ENCODE assay signal across 8 cellular contexts in the genomic region with DNA sequence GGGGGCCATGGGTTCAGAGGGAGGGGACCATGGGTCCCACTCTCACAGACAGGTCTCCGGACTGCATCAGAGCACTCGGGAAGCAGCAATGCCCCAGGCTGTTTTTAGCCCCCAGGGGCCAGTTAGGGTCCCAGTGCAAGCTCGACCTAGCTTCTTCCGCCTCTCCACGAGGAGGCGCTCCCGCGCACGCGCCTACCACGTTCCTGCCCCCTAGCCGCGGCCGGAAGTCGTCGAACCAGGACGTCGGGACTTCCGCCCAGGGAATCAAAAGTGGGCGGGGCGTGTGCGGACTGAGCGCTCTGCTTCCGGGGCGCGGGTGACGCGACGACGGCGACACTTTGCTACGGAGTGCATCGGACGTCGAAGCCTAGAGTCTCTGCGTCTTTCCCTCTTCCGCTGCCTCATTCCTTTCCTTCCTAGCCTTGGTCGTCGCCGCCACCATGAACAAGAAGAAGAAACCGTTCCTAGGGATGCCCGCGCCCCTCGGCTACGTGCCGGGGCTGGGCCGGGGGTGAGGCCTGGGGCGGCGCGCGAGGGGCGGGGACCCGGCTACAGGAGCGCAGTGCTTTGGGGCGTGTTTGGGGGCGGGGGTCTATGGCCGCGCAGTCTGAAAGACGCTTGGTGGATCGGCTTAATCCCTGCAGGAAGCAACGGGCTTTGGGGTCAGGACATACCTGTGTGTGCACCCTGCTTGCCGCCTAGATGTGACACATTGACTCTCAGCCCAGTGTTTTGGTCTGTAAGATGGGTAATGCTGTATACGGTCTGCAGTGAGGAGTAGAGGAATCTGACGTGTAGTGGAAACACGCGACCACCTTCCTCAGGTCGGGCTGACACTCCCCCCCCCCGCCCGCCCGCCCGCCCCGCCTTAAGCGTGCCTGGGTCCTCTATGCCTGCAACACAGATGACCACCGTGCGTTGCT. TPM values are rescaled to one million over a fixed set of nuclear protein-coding genes. Genes with fewer than 3 reads are reported as not detected.
DNase-seq lines count a peak whose midpoint lies in the region; ATAC-seq and TF ChIP-seq lines count a peak whose summit lies in the region.

A gene with protein sequence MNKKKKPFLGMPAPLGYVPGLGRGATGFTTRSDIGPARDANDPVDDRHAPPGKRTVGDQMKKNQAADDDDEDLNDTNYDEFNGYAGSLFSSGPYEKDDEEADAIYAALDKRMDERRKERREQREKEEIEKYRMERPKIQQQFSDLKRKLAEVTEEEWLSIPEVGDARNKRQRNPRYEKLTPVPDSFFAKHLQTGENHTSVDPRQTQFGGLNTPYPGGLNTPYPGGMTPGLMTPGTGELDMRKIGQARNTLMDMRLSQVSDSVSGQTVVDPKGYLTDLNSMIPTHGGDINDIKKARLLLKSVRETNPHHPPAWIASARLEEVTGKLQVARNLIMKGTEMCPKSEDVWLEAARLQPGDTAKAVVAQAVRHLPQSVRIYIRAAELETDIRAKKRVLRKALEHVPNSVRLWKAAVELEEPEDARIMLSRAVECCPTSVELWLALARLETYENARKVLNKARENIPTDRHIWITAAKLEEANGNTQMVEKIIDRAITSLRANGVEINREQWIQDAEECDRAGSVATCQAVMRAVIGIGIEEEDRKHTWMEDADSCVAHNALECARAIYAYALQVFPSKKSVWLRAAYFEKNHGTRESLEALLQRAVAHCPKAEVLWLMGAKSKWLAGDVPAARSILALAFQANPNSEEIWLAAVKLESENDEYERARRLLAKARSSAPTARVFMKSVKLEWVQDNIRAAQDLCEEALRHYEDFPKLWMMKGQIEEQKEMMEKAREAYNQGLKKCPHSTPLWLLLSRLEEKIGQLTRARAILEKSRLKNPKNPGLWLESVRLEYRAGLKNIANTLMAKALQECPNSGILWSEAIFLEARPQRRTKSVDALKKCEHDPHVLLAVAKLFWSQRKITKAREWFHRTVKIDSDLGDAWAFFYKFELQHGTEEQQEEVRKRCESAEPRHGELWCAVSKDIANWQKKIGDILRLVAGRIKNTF (plus strand): TSS at position 327 of the 923 bp plus-strand sequence. CDS start 114 bp downstream, at position 441.

- dilution Hi-C loops in mammary epithelial cell (cut with HindIII; ENCODE audit: low sequenced_read_pairs), result loop anchor here (5.0 kb wide), 1 partner anchor 39 kb away; no protein-coding TSS in a partner anchor

- peaks cover 8% of the 10 kb centered on the region for H3K36me3 ChIP-seq in WERI-Rb-1
- H3K36me3 ChIP-seq in mammary epithelial cell (ENCODE audit: insufficient read depth, low read length), result peaks cover 11% of the 10 kb centered on the region
- H3K36me3 ChIP-seq in smooth muscle cell (ENCODE audit: low read depth), result peaks cover 10% of the 10 kb centered on the region

- H3F3A ChIP-seq in smooth muscle cell (ENCODE audit: low read depth), result no peaks in the 10 kb centered on the region

- H4K20me1 ChIP-seq in mammary epithelial cell (ENCODE audit: insufficient read depth, low read length), result no peaks in the 10 kb centered on the region
- peaks cover 6% of the 10 kb centered on the region for H4K20me1 ChIP-seq in smooth muscle cell (ENCODE audit: low read depth)

- H3K27me3 ChIP-seq in WERI-Rb-1 (ENCODE audit: insufficient read depth, low read depth, severe bottlenecking), result no peaks in the 10 kb centered on the region
- no peaks in the 10 kb centered on the region for H3K27me3 ChIP-seq in mammary epithelial cell (ENCODE audit: insufficient read depth, low read length)
- H3K27me3 ChIP-seq in smooth muscle cell (ENCODE audit: low read depth), result no peaks in the 10 kb centered on the region

- intact Hi-C loops in mammary epithelial cell (cut with micrococcal nuclease), result loop anchor here (1.0 to 2.0 kb wide), 3 partner anchors 58 to 139 kb away; a partner anchor contains a TSS

- TSS peak; percentile 32 for BruUV-seq in mammary epithelial cell (replicated peaks; lab: Mats Ljungman, UMichigan)

- WGBS in mammary epithelial cell (ENCODE audit: low coverage, missing lambda C conversion rate), result 2% methylated on average over 25 of the region's 75 CpGs
- 2% methylated on average over 55 of the region's 75 CpGs for WGBS in smooth muscle cell (ENCODE audit: low lambda C conversion rate)

- CTCF ChIA-PET in mammary epithelial cell (lab: Charles Lee; ENCODE audit: low non-redundant PET), result interaction anchor here (0.5 to 1.2 kb wide), 5 partner anchors 15 to 382 kb away, joined by 3 to 7 read pairs (median 3); no protein-coding TSS in a partner anchor

- peak; percentile 95 for DNase-seq in ACHN
- peak; percentile 95 for DNase-seq in NCI-H2196 treated with DMSO at 0.1 percent for 48 hours (lab: John Stamatoyannopoulos, UW; ENCODE audit: unreplicated experiment)
- DNase-seq in WERI-Rb-1, result peak; percentile 88
- DNase-seq in mammary epithelial cell, result peak; percentile 90
- DNase-seq in iPS-NIHi11 (ENCODE audit: low spot score), result peak; percentile 98
- DNase-seq in smooth muscle cell (lab: John Stamatoyannopoulos, UW; ENCODE audit: unreplicated experiment), result peak; percentile 67

- TF ChIP-seq CTCF in WERI-Rb-1 (IDR thresholded peaks at IDR 0.05; ENCODE audit: low read depth, low read length), result peak; percentile 84
- TF ChIP-seq CTCF in mammary epithelial cell (conservative IDR thresholded peaks at IDR 0.05 in 1 of 2, IDR thresholded peaks at IDR 0.05 in 1 of 2; ENCODE audit: extremely low read depth in 1 of 2, insufficient read depth in 1 of 2, low read depth in 1 of 2, low read length in 2 of 2), result peak; percentile 53 to 93
- TF ChIP-seq CTCF in smooth muscle cell (IDR thresholded peaks at IDR 0.05; ENCODE audit: borderline replicate concordance, insufficient read depth, poor library complexity, severe bottlenecking), result peak; percentile 78

- H3K9ac ChIP-seq in mammary epithelial cell (ENCODE audit: insufficient read depth, low read length), result peak within 1 kb of the TSS; percentile 62
- peak within 1 kb of the TSS; percentile 90 for H3K9ac ChIP-seq in smooth muscle cell (ENCODE audit: low read depth)

- in situ Hi-C loops in ACHN (cut with HindIII; ENCODE audit: low pct_ligation_motif_present, low pct_unique_long_range_greater_than_20kb, low sequenced_read_pairs), result no loop called here
- in situ Hi-C loops in mammary epithelial cell (cut with MboI; ENCODE audit: low sequenced_read_pairs in 2 of 2), result no loop called here

- ATAC-seq in GM18867 (IDR thresholded peaks at IDR 0.05; ENCODE audit: unreplicated experiment) (peak; percentile 60), HG03108 (IDR thresholded peaks at IDR 0.05; ENCODE audit: unreplicated experiment) (peak; percentile 46)

- H3K4me2 ChIP-seq in mammary epithelial cell (ENCODE audit: insufficient read depth, low read depth, low read length) (peak within 1 kb of the TSS; percentile 95), smooth muscle cell (peak within 1 kb of the TSS; percentile 96)

- peaks cover 38% of the 10 kb centered on the region for H3K4me1 ChIP-seq in mammary epithelial cell (ENCODE audit: insufficient read depth, low read length)
- peaks cover 16% of the 10 kb centered on the region for H3K4me1 ChIP-seq in smooth muscle cell (ENCODE audit: low read depth)

- H3K27ac ChIP-seq in WERI-Rb-1 (peak within 1 kb of the TSS; percentile 94), mammary epithelial cell (ENCODE audit: insufficient read depth, low read depth, low read length) (peak within 1 kb of the TSS; percentile 73), smooth muscle cell (ENCODE audit: low read depth) (peak within 1 kb of the TSS; percentile 82)

- H3K9me3 ChIP-seq in WERI-Rb-1 (ENCODE audit: severe bottlenecking) (no peaks in the 10 kb centered on the region), mammary epithelial cell (replicated peaks; ENCODE audit: insufficient read depth, low read length) (no peaks in the 10 kb centered on the region), smooth muscle cell (replicated peaks; ENCODE audit: low read depth) (no peaks in the 10 kb centered on the region)

- H3K4me3 ChIP-seq in WERI-Rb-1 (ENCODE audit: low read depth, low read length) (peak within 1 kb of the TSS; percentile 62), mammary epithelial cell (replicated peaks in 1 of 3; ENCODE audit: insufficient read depth in 1 of 3, low read depth in 2 of 3, low read length in 3 of 3) (peak within 1 kb of the TSS; percentile 71 to 94 (median 87)), smooth muscle cell (peak within 1 kb of the TSS; percentile 97)

- H3K79me2 ChIP-seq in mammary epithelial cell (ENCODE audit: insufficient read depth, low read length) (peaks cover 44% of the 10 kb centered on the region), smooth muscle cell (ENCODE audit: low read depth) (peaks cover 17% of the 10 kb centered on the region)

- peak within 1 kb of the TSS; percentile 98 for H2AFZ ChIP-seq in mammary epithelial cell (ENCODE audit: low read depth, low read length)
- peak within 1 kb of the TSS; percentile 96 for H2AFZ ChIP-seq in smooth muscle cell (ENCODE audit: low read depth)

RNA-seq across cellular contexts. Expression of the gene that starts here (rescaled TPM):
- total RNA-seq in mammary epithelial cell (10 to 100 TPM; 33.5 to 56.9 TPM), smooth muscle cell (33.3 and 36.5 TPM in 2 replicates)
- polyA plus RNA-seq in mammary epithelial cell (34.0 TPM), smooth muscle cell (51.2 and 55.2 TPM in 2 replicates)
- polyA minus RNA-seq in mammary epithelial cell, result 81.7 TPM

Comparison
In these comparisons a context has a peak if more than half of its experiments do, and no peak if none do; other contexts are left out.
1. Peak in every context shown above with its lines: DNase-seq, ATAC-seq, H3K4me3 ChIP-seq and H3K27ac ChIP-seq.